Comparison of ENCODE assay signal across 31 cellular contexts in the genomic region with DNA sequence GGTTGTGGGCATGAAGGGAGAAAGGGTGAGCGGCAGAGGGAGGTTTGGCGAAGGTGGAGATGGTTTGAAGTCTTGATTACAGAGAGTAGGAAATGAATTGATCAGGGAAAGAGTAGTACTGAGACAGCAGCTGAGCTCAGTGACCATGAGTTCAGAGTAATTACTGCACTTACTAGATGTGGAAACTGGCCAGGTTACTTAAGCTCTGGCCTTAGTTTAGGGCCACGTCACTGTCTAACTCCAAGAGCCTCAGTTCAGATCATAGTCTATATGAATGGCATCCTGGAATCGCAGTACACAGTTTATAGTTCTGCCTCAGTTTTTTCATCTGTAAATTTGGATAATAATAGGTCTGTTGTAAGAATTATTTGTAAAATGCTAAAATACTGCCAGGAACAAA.
"Had no signal": no experiment of that assay in that cellular context is flagged by ENCODE, and none has a peak within 500 bp of the region (broad histone marks: within the 10 kb centered on the region; RNA-seq: fewer than 3 reads in every experiment).

No MANE protein-coding gene starts in this region.

- H3K27me3 ChIP-seq: ascending aorta, esophagus muscularis mucosa, gastroesophageal sphincter had no signal

- DNase-seq: activated B cell treated with CpG ODN at 0.5 μM for 24 hours; activated CD4-positive, alpha-beta memory T cell treated with anti-CD3 and anti-CD28 coated beads for 36 hours; activated CD4-positive, alpha-beta T cell treated with anti-CD3 and anti-CD28 coated beads for 36 hours; activated CD4-positive, alpha-beta T cell treated with anti-CD3 and anti-CD28 coated beads, Interleukin-2, amount 10 ng/mL, durations not matched to agents 24 days and 14 days; activated CD8-positive, alpha-beta memory T cell treated with anti-CD3 and anti-CD28 coated beads, Interleukin-2, amount 10 ng/mL, durations not matched to agents 7 days and 5 days; activated CD8-positive, alpha-beta memory T cell treated with anti-CD3 and anti-CD28 coated beads, Interleukin-2, amount 50 U/mL, for 4 hours; activated CD8-positive, alpha-beta T cell treated with anti-CD3 and anti-CD28 coated beads, Interleukin-2, amount 10 ng/mL, durations not matched to agents 7 days and 5 days; activated effector memory CD4-positive, alpha-beta T cell treated with anti-CD3 and anti-CD28 coated beads, Interleukin-2, amount 50 U/mL, for 16 hours; activated naive CD4-positive, alpha-beta T cell treated with anti-CD3 and anti-CD28 coated beads, Interleukin-2, amount 10 ng/mL, durations not matched to agents 7 days and 5 days; activated naive CD8-positive, alpha-beta T cell treated with anti-CD3 and anti-CD28 coated beads, Interleukin-2, amount 10 ng/mL, durations not matched to agents 7 days and 5 days; activated T-cell treated with anti-CD3 and anti-CD28 coated beads, Interleukin-2, amount 50 U/mL, for 1 hour; activated T-cell treated with anti-CD3 and anti-CD28 coated beads, Interleukin-2, amount 50 U/mL, for 48 hours; effector CD4-positive, alpha-beta T cell; effector memory CD8-positive, alpha-beta T cell; erythroblast; foreskin melanocyte; T-helper 1 cell; T-helper 17 cell; T1000; WERI-Rb-1 had no signal

- H3K4me3 Mint-ChIP-seq: activated B cell treated with CpG ODN at 0.5 μM for 24 hours; activated CD4-positive, alpha-beta memory T cell treated with anti-CD3 and anti-CD28 coated beads for 36 hours; activated CD4-positive, alpha-beta T cell treated with anti-CD3 and anti-CD28 coated beads for 36 hours; activated CD4-positive, alpha-beta T cell treated with anti-CD3 and anti-CD28 coated beads, Interleukin-2, amount 10 ng/mL, durations not matched to agents 24 days and 14 days; activated CD8-positive, alpha-beta memory T cell treated with anti-CD3 and anti-CD28 coated beads, Interleukin-2, amount 10 ng/mL, durations not matched to agents 7 days and 5 days; activated CD8-positive, alpha-beta T cell treated with anti-CD3 and anti-CD28 coated beads, Interleukin-2, amount 10 ng/mL, durations not matched to agents 7 days and 5 days; activated naive CD4-positive, alpha-beta T cell treated with anti-CD3 and anti-CD28 coated beads, Interleukin-2, amount 10 ng/mL, durations not matched to agents 7 days and 5 days; activated naive CD8-positive, alpha-beta T cell treated with anti-CD3 and anti-CD28 coated beads, Interleukin-2, amount 10 ng/mL, durations not matched to agents 7 days and 5 days; activated T-helper 1 cell treated with anti-CD3 and anti-CD28 coated beads, Interleukin-12 subunit alpha, Interleukin-12 subunit beta, Interleukin-2, Interleukin-4 antibody, amounts not matched to agents 30 ng/mL and 10 ng/mL and 1 ng/mL, durations not matched to agents 14 hours and 24 hours and 36 hours; brain; central memory CD8-positive, alpha-beta T cell; dendritic cell treated with granulocyte-macrophage colony-stimulating factor and Interleukin-4, amounts not matched to agents 40 ng/mL and 50 ng/mL, for 4 days; effector memory CD8-positive, alpha-beta T cell; T-helper 17 cell; T-helper 2 cell treated with Interferon-gamma antibody and Interleukin-4, amounts not matched to agents 5 μg/mL and 100 μg/mL, for 36 hours had no signal

- H3K9me3 ChIP-seq: ascending aorta, esophagus muscularis mucosa, gastroesophageal sphincter had no signal

- H3K27me3 Mint-ChIP-seq: activated B cell treated with CpG ODN at 0.5 μM for 24 hours; activated CD4-positive, alpha-beta memory T cell treated with anti-CD3 and anti-CD28 coated beads for 36 hours; activated CD4-positive, alpha-beta T cell treated with anti-CD3 and anti-CD28 coated beads, Interleukin-2, amount 10 ng/mL, durations not matched to agents 24 days and 14 days; activated CD8-positive, alpha-beta memory T cell treated with anti-CD3 and anti-CD28 coated beads, Interleukin-2, amount 10 ng/mL, durations not matched to agents 7 days and 5 days; activated naive CD4-positive, alpha-beta T cell treated with anti-CD3 and anti-CD28 coated beads, Interleukin-2, amount 10 ng/mL, durations not matched to agents 7 days and 5 days; activated naive CD8-positive, alpha-beta T cell treated with anti-CD3 and anti-CD28 coated beads, Interleukin-2, amount 10 ng/mL, durations not matched to agents 7 days and 5 days; central memory CD8-positive, alpha-beta T cell; dendritic cell treated with granulocyte-macrophage colony-stimulating factor and Interleukin-4, amounts not matched to agents 40 ng/mL and 50 ng/mL, for 4 days; effector memory CD8-positive, alpha-beta T cell; T-helper 17 cell had no signal

- H3K4me1 ChIP-seq: ascending aorta, esophagus muscularis mucosa, gastroesophageal sphincter had no signal

- H3K36me3 Mint-ChIP-seq: activated CD4-positive, alpha-beta memory T cell treated with anti-CD3 and anti-CD28 coated beads for 36 hours; activated CD8-positive, alpha-beta memory T cell treated with anti-CD3 and anti-CD28 coated beads, Interleukin-2, amount 10 ng/mL, durations not matched to agents 7 days and 5 days; activated naive CD4-positive, alpha-beta T cell treated with anti-CD3 and anti-CD28 coated beads, Interleukin-2, amount 10 ng/mL, durations not matched to agents 7 days and 5 days; activated naive CD4-positive, alpha-beta T cell treated with anti-CD3 and anti-CD28 coated beads, Interleukin-2, amount 50 U/mL, for 72 hours; activated naive CD8-positive, alpha-beta T cell treated with anti-CD3 and anti-CD28 coated beads, Interleukin-2, amount 10 ng/mL, durations not matched to agents 7 days and 5 days; brain had no signal

- H3K36me3 ChIP-seq: ascending aorta, esophagus muscularis mucosa, gastroesophageal sphincter, WERI-Rb-1 had no signal

- H3K27ac ChIP-seq: ascending aorta, coronary artery, esophagus muscularis mucosa, gastroesophageal sphincter, WERI-Rb-1 had no signal

- H3K4me3 ChIP-seq: ascending aorta, coronary artery, esophagus muscularis mucosa, gastroesophageal sphincter had no signal

- H3K9me3 Mint-ChIP-seq: activated B cell treated with CpG ODN at 0.5 μM for 24 hours; activated CD4-positive, alpha-beta memory T cell treated with anti-CD3 and anti-CD28 coated beads for 36 hours; activated CD4-positive, alpha-beta T cell treated with anti-CD3 and anti-CD28 coated beads, Interleukin-2, amount 10 ng/mL, durations not matched to agents 24 days and 14 days; activated naive CD4-positive, alpha-beta T cell treated with anti-CD3 and anti-CD28 coated beads, Interleukin-2, amount 10 ng/mL, durations not matched to agents 7 days and 5 days; activated naive CD8-positive, alpha-beta T cell treated with anti-CD3 and anti-CD28 coated beads, Interleukin-2, amount 10 ng/mL, durations not matched to agents 7 days and 5 days; activated T-helper 1 cell treated with anti-CD3 and anti-CD28 coated beads, Interleukin-12 subunit alpha, Interleukin-12 subunit beta, Interleukin-2, Interleukin-4 antibody, amounts not matched to agents 30 ng/mL and 10 ng/mL and 1 ng/mL, durations not matched to agents 14 hours and 24 hours and 36 hours; activated T-helper 2 cell treated with anti-CD3 and anti-CD28 coated beads, Interferon-gamma antibody, Interleukin-2, Interleukin-4, amounts not matched to agents 10 μg/mL and 5 μg/mL and 100 μg/mL, durations not matched to agents 14 hours and 24 hours and 36 hours; brain; dendritic cell treated with granulocyte-macrophage colony-stimulating factor and Interleukin-4, amounts not matched to agents 40 ng/mL and 50 ng/mL, for 4 days; T-helper 2 cell treated with Interferon-gamma antibody and Interleukin-4, amounts not matched to agents 5 μg/mL and 100 μg/mL, for 36 hours had no signal

- H3K4me1 Mint-ChIP-seq: activated B cell treated with CpG ODN at 0.5 μM for 24 hours; activated CD4-positive, alpha-beta T cell treated with anti-CD3 and anti-CD28 coated beads for 36 hours; activated CD4-positive, alpha-beta T cell treated with anti-CD3 and anti-CD28 coated beads, Interleukin-2, amount 10 ng/mL, durations not matched to agents 24 days and 14 days; activated CD8-positive, alpha-beta memory T cell treated with anti-CD3 and anti-CD28 coated beads, Interleukin-2, amount 10 ng/mL, durations not matched to agents 7 days and 5 days; activated naive CD4-positive, alpha-beta T cell treated with anti-CD3 and anti-CD28 coated beads, Interleukin-2, amount 10 ng/mL, durations not matched to agents 7 days and 5 days; activated naive CD8-positive, alpha-beta T cell treated with anti-CD3 and anti-CD28 coated beads, Interleukin-2, amount 10 ng/mL, durations not matched to agents 7 days and 5 days; brain; central memory CD8-positive, alpha-beta T cell; T-helper 17 cell had no signal

- H3K27ac Mint-ChIP-seq: activated B cell treated with CpG ODN at 0.5 μM for 24 hours; activated CD4-positive, alpha-beta memory T cell treated with anti-CD3 and anti-CD28 coated beads for 36 hours; activated CD4-positive, alpha-beta T cell treated with anti-CD3 and anti-CD28 coated beads for 36 hours; activated CD4-positive, alpha-beta T cell treated with anti-CD3 and anti-CD28 coated beads, Interleukin-2, amount 10 ng/mL, durations not matched to agents 24 days and 14 days; activated CD8-positive, alpha-beta memory T cell treated with anti-CD3 and anti-CD28 coated beads, Interleukin-2, amount 10 ng/mL, durations not matched to agents 7 days and 5 days; activated CD8-positive, alpha-beta T cell treated with anti-CD3 and anti-CD28 coated beads, Interleukin-2, amount 10 ng/mL, durations not matched to agents 7 days and 5 days; activated naive CD4-positive, alpha-beta T cell treated with anti-CD3 and anti-CD28 coated beads, Interleukin-2, amount 10 ng/mL, durations not matched to agents 7 days and 5 days; activated naive CD4-positive, alpha-beta T cell treated with anti-CD3 and anti-CD28 coated beads, Interleukin-2, amount 50 U/mL, for 72 hours; activated naive CD8-positive, alpha-beta T cell treated with anti-CD3 and anti-CD28 coated beads, Interleukin-2, amount 10 ng/mL, durations not matched to agents 7 days and 5 days; activated T-helper 1 cell treated with anti-CD3 and anti-CD28 coated beads, Interleukin-12 subunit alpha, Interleukin-12 subunit beta, Interleukin-2, Interleukin-4 antibody, amounts not matched to agents 30 ng/mL and 10 ng/mL and 1 ng/mL, durations not matched to agents 14 hours and 24 hours and 36 hours; activated T-helper 2 cell treated with anti-CD3 and anti-CD28 coated beads, Interferon-gamma antibody, Interleukin-2, Interleukin-4, amounts not matched to agents 10 μg/mL and 5 μg/mL and 100 μg/mL, durations not matched to agents 14 hours and 24 hours and 36 hours; brain; dendritic cell treated with granulocyte-macrophage colony-stimulating factor and Interleukin-4, amounts not matched to agents 40 ng/mL and 50 ng/mL, for 4 days; effector memory CD8-positive, alpha-beta T cell; T-helper 17 cell; T-helper 2 cell treated with Interferon-gamma antibody and Interleukin-4, amounts not matched to agents 5 μg/mL and 100 μg/mL, for 36 hours had no signal
